In genomic region chr13:93226065-93226622, GRCh38 we compare ENCODE assay signal across 8 cellular contexts. TPM values are rescaled to one million over a fixed set of nuclear protein-coding genes. Genes with fewer than 3 reads are reported as not detected.
DNase-seq lines count a peak whose midpoint lies in the region; ATAC-seq and TF ChIP-seq lines count a peak whose summit lies in the region.

No MANE protein-coding gene starts in this region.

- TF ChIP-seq CTCF in BJ (IDR thresholded peaks at IDR 0.05; ENCODE audit: insufficient read depth, low read depth, low read length) (no peak), fibroblast of lung (conservative IDR thresholded peaks at IDR 0.05 in 1 of 2, IDR thresholded peaks at IDR 0.05 in 1 of 2; ENCODE audit: low read depth in 1 of 2, low read length in 2 of 2) (no peak), parathyroid adenoma (IDR thresholded peaks at IDR 0.05) (no peak)

- H3K36me3 ChIP-seq in BJ (ENCODE audit: control insufficient read depth, insufficient read depth, low read length) (no peaks in the 10 kb centered on the region), NT2/D1 (ENCODE audit: insufficient read depth, insufficient read length, low read length) (no peaks in the 10 kb centered on the region), fibroblast of lung (ENCODE audit: control insufficient read depth, insufficient read depth, low read length) (no peaks in the 10 kb centered on the region), parathyroid adenoma (ENCODE audit: control insufficient read depth, insufficient read depth, low read length) (no peaks in the 10 kb centered on the region)

- no peak overlapping the region for H2AFZ ChIP-seq in fibroblast of lung (ENCODE audit: low read length)
- peak overlapping the region; percentile 74 for H2AFZ ChIP-seq in parathyroid adenoma

- H3K4me3 ChIP-seq in BJ (ENCODE audit: low read depth, low read length) (peak overlapping the region; percentile 82), NT2/D1 (ENCODE audit: insufficient read length, low read depth) (peak overlapping the region; percentile 26), fibroblast of lung (replicated peaks in 1 of 4; ENCODE audit: control extremely low read depth in 1 of 4, insufficient read depth in 1 of 4, low read depth in 3 of 4, low read length in 4 of 4) (peak overlapping the region; percentile 58 to 80 (median 78)), parathyroid adenoma (ENCODE audit: low read depth, low read length) (peak overlapping the region; percentile 69)

- H3K27me3 ChIP-seq in BJ (ENCODE audit: control insufficient read depth, insufficient read depth, low read length) (no peaks in the 10 kb centered on the region), NT2/D1 (ENCODE audit: insufficient read depth, insufficient read length) (no peaks in the 10 kb centered on the region), fibroblast of lung (ENCODE audit: control insufficient read depth, insufficient read depth, low read length) (no peaks in the 10 kb centered on the region), parathyroid adenoma (ENCODE audit: control insufficient read depth, insufficient read depth, low read length) (no peaks in the 10 kb centered on the region)

- H4K20me1 ChIP-seq in fibroblast of lung (ENCODE audit: control insufficient read depth, extremely low read depth, insufficient read depth, low read length), result no peaks in the 10 kb centered on the region

- H3K9me3 ChIP-seq in NT2/D1 (ENCODE audit: insufficient read depth, low read length) (no peaks in the 10 kb centered on the region), fibroblast of lung (ENCODE audit: control insufficient read depth, insufficient read depth, low read depth, low read length) (no peaks in the 10 kb centered on the region), parathyroid adenoma (ENCODE audit: control insufficient read depth, low read length) (no peaks in the 10 kb centered on the region)

- H3K27ac ChIP-seq in fibroblast of lung (ENCODE audit: insufficient read depth, low read length), result no peak overlapping the region
- H3K27ac ChIP-seq in parathyroid adenoma, result no peak overlapping the region

- no peak overlapping the region for H3K9ac ChIP-seq in NT2/D1 (ENCODE audit: insufficient read length, low read depth)
- H3K9ac ChIP-seq in fibroblast of lung (ENCODE audit: insufficient read depth, low read length), result no peak overlapping the region
- H3K9ac ChIP-seq in parathyroid adenoma, result no peak overlapping the region

- DNase-seq in BJ (ENCODE audit: low read depth) (no peak), NT2/D1 (ENCODE audit: low read depth, low spot score) (no peak), fibroblast of lung (ENCODE audit: low read depth in 2 of 2) (no peak), GF-D8 (lab: John Stamatoyannopoulos, UW) (no peak), NCI-H1417 (lab: John Stamatoyannopoulos, UW) (no peak), dedifferentiated amniotic fluid mesenchymal stem cell (ENCODE audit: extremely low spot score) (no peak)

- no peaks in the 10 kb centered on the region for H3K4me1 ChIP-seq in NT2/D1 (ENCODE audit: insufficient read depth, insufficient read length)
- H3K4me1 ChIP-seq in fibroblast of lung (ENCODE audit: control insufficient read depth, extremely low read depth, insufficient read depth, low read length), result no peaks in the 10 kb centered on the region
- no peaks in the 10 kb centered on the region for H3K4me1 ChIP-seq in parathyroid adenoma

- CTCF ChIA-PET in BJ (lab: Yijun Ruan, JAX), result interaction anchor here (0.7 kb wide), 1 partner anchor 23 kb away, joined by 3 read pairs; no protein-coding TSS in a partner anchor

- POLR2A ChIA-PET in BJ (lab: Charles Lee), result no interaction called here

- TF ChIP-seq POLR2A in GM18505 (IDR thresholded peaks at IDR 0.05; ENCODE audit: borderline replicate concordance, extremely low read depth, insufficient read depth, insufficient read length), result no peak

- ATAC-seq in GM18505 (IDR thresholded peaks at IDR 0.05; ENCODE audit: unreplicated experiment), result no peak

- peak overlapping the region; percentile 82 for H3K4me2 ChIP-seq in fibroblast of lung (ENCODE audit: extremely low read depth, insufficient read depth, low read length)
- peak overlapping the region; percentile 94 for H3K4me2 ChIP-seq in parathyroid adenoma (ENCODE audit: low read length)

- H3K79me2 ChIP-seq in fibroblast of lung (ENCODE audit: control insufficient read depth, insufficient read depth, low read length), result peaks cover 13% of the 10 kb centered on the region
- H3K79me2 ChIP-seq in parathyroid adenoma, result no peaks in the 10 kb centered on the region

RNA-seq across cellular contexts. Expression of gene GPC6, which starts 0.5 kb away (rescaled TPM):
- polyA plus RNA-seq in BJ (2011; rRNA removed), result 19.7 and 23.0 TPM in 2 replicates
- 23.6 and 27.9 TPM in 2 replicates for polyA minus RNA-seq in BJ (2011; rRNA and poly(A)+ RNA removed)
- total RNA-seq in fibroblast of lung, result 33.7 and 50.3 TPM in 2 replicates
- polyA plus RNA-seq in fibroblast of lung, result 11.2 and 24.9 TPM in 2 replicates
- polyA plus RNA-seq in fibroblast of lung (2012), result 8.2 and 18.1 TPM in 2 replicates
- polyA minus RNA-seq in fibroblast of lung (ENCODE audit: low replicate concordance), result 8.4 and 42.6 TPM in 2 replicates

Comparison
In these comparisons a context has a peak if more than half of its experiments do, and no peak if none do; other contexts are left out.
1. H3K4me3 ChIP-seq: peak in every context shown above with its lines; median percentile 82 in BJ; 78 in fibroblast of lung; 69 in parathyroid adenoma; 26 in NT2/D1.